ENCODE assay signal across 8 cellular contexts in the genomic region with DNA sequence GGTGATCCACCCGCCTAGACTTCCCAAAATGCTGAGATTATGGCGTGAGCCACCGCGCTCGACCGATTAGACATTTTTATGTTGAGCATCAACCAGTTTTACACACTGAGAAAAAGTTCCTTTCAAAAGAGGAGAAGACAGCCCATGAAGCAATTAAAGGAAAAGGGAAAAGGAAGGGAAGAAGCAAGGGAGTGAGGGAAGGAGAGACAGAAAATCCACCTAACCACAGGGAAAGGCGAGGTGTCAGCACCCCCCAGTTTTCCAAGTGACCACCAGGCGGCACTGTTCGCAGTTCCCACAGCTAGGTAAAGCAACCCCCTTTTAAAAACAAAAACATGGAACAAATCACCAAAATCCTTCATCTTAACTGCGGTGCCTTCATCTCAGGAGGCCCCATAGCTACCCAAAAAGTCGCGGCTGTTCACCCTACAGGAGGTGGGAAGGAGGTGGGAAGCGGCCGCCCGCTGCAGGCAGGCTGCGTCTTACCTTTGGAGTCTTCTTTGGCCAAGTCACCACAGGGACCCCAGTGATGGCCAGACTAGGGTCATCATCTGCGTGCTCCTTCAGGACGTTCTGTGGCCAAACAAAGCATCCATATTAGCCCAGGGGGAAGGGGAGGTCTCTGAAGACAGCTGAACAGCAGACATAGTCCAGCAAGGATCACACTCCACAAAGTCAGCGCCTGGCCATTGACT.
A peak's percentile ranks its signal among the peaks of the same experiment; 100 is the strongest.
DNase-seq lines count a peak whose midpoint lies in the region; ATAC-seq and TF ChIP-seq lines count a peak whose summit lies in the region.

No MANE protein-coding gene starts in this region.

- peak; percentile 75 to 81 for TF ChIP-seq CTCF in Caco-2 (IDR thresholded peaks at IDR 0.05; ENCODE audit: insufficient read depth in 1 of 2, low read depth in 1 of 2, low read length in 1 of 2, severe bottlenecking in 1 of 2, unreplicated experiment in 1 of 2)

- CTCF ChIA-PET in Caco-2 (lab: Charles Lee) = interaction anchor here (1.0 kb wide), 4 partner anchors 18 to 174 kb away, joined by 3 to 6 read pairs (median 3); no protein-coding TSS in a partner anchor
- CTCF ChIA-PET in activated CD4-positive, alpha-beta T cell treated with anti-CD3 and anti-CD28 coated beads, Interleukin-2, amount 10 ng/mL, durations not matched to agents 7 days and 5 days (lab: Charles Lee) = interaction anchor here (0.6 to 2.2 kb wide), 12 partner anchors 9 to 1082 kb away, joined by 3 to 11 read pairs (median 3); a partner anchor contains a TSS

- no peaks in the 10 kb centered on the region for H3K27me3 ChIP-seq in Caco-2 (replicated peaks; ENCODE audit: control insufficient read depth, insufficient read depth, low read length)

- DNase-seq in Caco-2 = peak in 1 of 2 experiments; percentile 60
- peak; percentile 48 for DNase-seq in KBM-7
- DNase-seq in activated CD4-positive, alpha-beta T cell treated with anti-CD3 and anti-CD28 coated beads, Interleukin-2, amount 10 ng/mL, durations not matched to agents 7 days and 5 days = peak; percentile 61
- peak; percentile 28 for DNase-seq in dedifferentiated amniotic fluid mesenchymal stem cell (ENCODE audit: extremely low spot score)
- peak; percentile 31 for DNase-seq in myocyte (ENCODE audit: low read depth)
- DNase-seq in stimulated activated naive CD8-positive, alpha-beta T cell treated with anti-CD3 and anti-CD28 coated beads, Interleukin-15, amount 100 ng/mL, for 72 hours = peak; percentile 30 to 45
- DNase-seq in mucosa of gallbladder (ENCODE audit: low spot score) = no peak

- peaks cover 32% of the 10 kb centered on the region for H3K36me3 Mint-ChIP-seq in Caco-2 (ENCODE audit: insufficient read depth, unreplicated experiment)
- H3K36me3 Mint-ChIP-seq in activated CD4-positive, alpha-beta T cell treated with anti-CD3 and anti-CD28 coated beads, Interleukin-2, amount 10 ng/mL, durations not matched to agents 7 days and 5 days (ENCODE audit: low read depth) = peaks cover 16% of the 10 kb centered on the region

- H3K36me3 ChIP-seq in Caco-2 (ENCODE audit: control insufficient read depth, insufficient read depth, low read length) = no peaks in the 10 kb centered on the region; the same call in 1 of the 2 replicates

- in situ Hi-C loops in KBM-7 (cut with MboI; ENCODE audit: low pct_unique_long_range_greater_than_20kb, low sequenced_read_pairs) = no loop called here

- intact Hi-C loops in Caco-2 (cut with micrococcal nuclease; ENCODE audit: unreplicated experiment) = loop anchor here (2.0 kb wide), 1 partner anchor 189 kb away; no protein-coding TSS in a partner anchor

- H3K4me3 Mint-ChIP-seq in Caco-2 (ENCODE audit: unreplicated experiment) = no peak overlapping the region
- H3K4me3 Mint-ChIP-seq in activated CD4-positive, alpha-beta T cell treated with anti-CD3 and anti-CD28 coated beads, Interleukin-2, amount 10 ng/mL, durations not matched to agents 7 days and 5 days = no peak overlapping the region
- no peak overlapping the region for H3K4me3 Mint-ChIP-seq in stimulated activated naive CD8-positive, alpha-beta T cell treated with anti-CD3 and anti-CD28 coated beads, Interleukin-15, amount 100 ng/mL, for 72 hours

- no peak overlapping the region for H3K27ac Mint-ChIP-seq in Caco-2 (ENCODE audit: unreplicated experiment)
- no peak overlapping the region for H3K27ac Mint-ChIP-seq in activated CD4-positive, alpha-beta T cell treated with anti-CD3 and anti-CD28 coated beads, Interleukin-2, amount 10 ng/mL, durations not matched to agents 7 days and 5 days
- no peak overlapping the region for H3K27ac Mint-ChIP-seq in stimulated activated naive CD8-positive, alpha-beta T cell treated with anti-CD3 and anti-CD28 coated beads, Interleukin-15, amount 100 ng/mL, for 72 hours

- H3K4me1 ChIP-seq in Caco-2 = 0 out of 2 replicates have a peak, but pooled peaks cover 5% of the 10 kb centered on the region

- POLR2A ChIA-PET in Caco-2 (lab: Charles Lee) = no interaction called here
- POLR2A ChIA-PET in activated CD4-positive, alpha-beta T cell treated with anti-CD3 and anti-CD28 coated beads, Interleukin-2, amount 10 ng/mL, durations not matched to agents 7 days and 5 days (lab: Charles Lee) = no interaction called here

- BruUV-seq in Caco-2 (replicated peaks; lab: Mats Ljungman, UMichigan) = no TSS peak

- no peaks in the 10 kb centered on the region for H3K9me3 ChIP-seq in Caco-2

- H3K4me1 Mint-ChIP-seq in Caco-2 (ENCODE audit: low read depth, unreplicated experiment) = peaks cover 8% of the 10 kb centered on the region
- H3K4me1 Mint-ChIP-seq in activated CD4-positive, alpha-beta T cell treated with anti-CD3 and anti-CD28 coated beads, Interleukin-2, amount 10 ng/mL, durations not matched to agents 7 days and 5 days = peaks cover 20% of the 10 kb centered on the region
- peaks cover 34% of the 10 kb centered on the region for H3K4me1 Mint-ChIP-seq in stimulated activated naive CD8-positive, alpha-beta T cell treated with anti-CD3 and anti-CD28 coated beads, Interleukin-15, amount 100 ng/mL, for 72 hours

- peak; percentile 46 for ATAC-seq in stimulated activated naive CD8-positive, alpha-beta T cell treated with anti-CD3 and anti-CD28 coated beads, Interleukin-15, amount 100 ng/mL, for 72 hours
- no peak for ATAC-seq in HG03442 (IDR thresholded peaks at IDR 0.05; ENCODE audit: unreplicated experiment)

- no peak overlapping the region for H3K4me3 ChIP-seq in Caco-2 (ENCODE audit: low read depth, low read length)

- H3K27me3 Mint-ChIP-seq in Caco-2 (ENCODE audit: insufficient read depth, unreplicated experiment) = no peaks in the 10 kb centered on the region
- H3K27me3 Mint-ChIP-seq in activated CD4-positive, alpha-beta T cell treated with anti-CD3 and anti-CD28 coated beads, Interleukin-2, amount 10 ng/mL, durations not matched to agents 7 days and 5 days = no peaks in the 10 kb centered on the region
- no peaks in the 10 kb centered on the region for H3K27me3 Mint-ChIP-seq in stimulated activated naive CD8-positive, alpha-beta T cell treated with anti-CD3 and anti-CD28 coated beads, Interleukin-15, amount 100 ng/mL, for 72 hours

- no peaks in the 10 kb centered on the region for H3K9me3 Mint-ChIP-seq in Caco-2 (ENCODE audit: unreplicated experiment)
- H3K9me3 Mint-ChIP-seq in activated CD4-positive, alpha-beta T cell treated with anti-CD3 and anti-CD28 coated beads, Interleukin-2, amount 10 ng/mL, durations not matched to agents 7 days and 5 days = no peaks in the 10 kb centered on the region
- no peaks in the 10 kb centered on the region for H3K9me3 Mint-ChIP-seq in stimulated activated naive CD8-positive, alpha-beta T cell treated with anti-CD3 and anti-CD28 coated beads, Interleukin-15, amount 100 ng/mL, for 72 hours
